In genomic region chr7:76317782-76318487, GRCh38 we compare ENCODE assay signal across 8 cellular contexts. TPM values are rescaled to one million over a fixed set of nuclear protein-coding genes. Genes with fewer than 3 reads are reported as not detected.
DNase-seq lines count a peak whose midpoint lies in the region; ATAC-seq and FAIRE-seq lines count a peak whose summit lies in the region.

No MANE protein-coding gene starts in this region.

- peak; percentile 89 for FAIRE-seq in endometrium (lab: Jason Lieb, UNC)

- peak; percentile 94 for DNase-seq in Caki2 (ENCODE audit: low read depth)
- DNase-seq in NT2/D1 (ENCODE audit: low read depth, low spot score) = peak; percentile 98
- peak; percentile 88 for DNase-seq in activated CD8-positive, alpha-beta memory T cell treated with anti-CD3 and anti-CD28 coated beads, Interleukin-2, amount 50 U/mL, for 24 hours (ENCODE audit: extremely low read depth)
- DNase-seq in midbrain (lab: John Stamatoyannopoulos, UW) = peak; percentile 99
- peak; percentile 87 to 94 for DNase-seq in stimulated activated CD8-positive, alpha-beta memory T cell treated with anti-CD3 and anti-CD28 coated beads, Interleukin-2, amount 100 ng/mL, for 1 hour (ENCODE audit: low read depth in 2 of 2)

- H3K36me3 ChIP-seq in HUES48 (ENCODE audit: control insufficient read depth, insufficient read depth, low read length) (peaks cover 3% of the 10 kb centered on the region; the same call in 1 of the 2 replicates), NT2/D1 (ENCODE audit: insufficient read depth, insufficient read length, low read length) (peaks cover 8% of the 10 kb centered on the region)

- H3K27me3 ChIP-seq in HUES48 (ENCODE audit: control insufficient read depth, insufficient read depth, low read length) = no peaks in the 10 kb centered on the region
- no peaks in the 10 kb centered on the region for H3K27me3 ChIP-seq in NT2/D1 (ENCODE audit: insufficient read depth, insufficient read length)

- H3K9ac ChIP-seq in HUES48 (ENCODE audit: low read depth, low read length) (peak overlapping the region; percentile 66), NT2/D1 (ENCODE audit: insufficient read length, low read depth) (peak overlapping the region; percentile 92)

- no peaks in the 10 kb centered on the region for H3K9me3 ChIP-seq in HUES48 (ENCODE audit: control insufficient read depth, insufficient read depth, low read length)
- H3K9me3 ChIP-seq in NT2/D1 (ENCODE audit: insufficient read depth, low read length) = no peaks in the 10 kb centered on the region

- in situ Hi-C loops in Caki2 (cut with HindIII; ENCODE audit: low pct_unique_long_range_greater_than_20kb, low sequenced_read_pairs) = no loop called here

- ATAC-seq in GM21390 (IDR thresholded peaks at IDR 0.05; ENCODE audit: unreplicated experiment) = peak; percentile 89

- peaks cover 13% of the 10 kb centered on the region for H3K4me1 ChIP-seq in HUES48 (ENCODE audit: control insufficient read depth, insufficient read depth, low read length)
- H3K4me1 ChIP-seq in NT2/D1 (ENCODE audit: insufficient read depth, insufficient read length) = peaks cover 2% of the 10 kb centered on the region

- H3K4me3 ChIP-seq in HUES48 (ENCODE audit: low read depth, low read length) (peak overlapping the region; percentile 70), NT2/D1 (ENCODE audit: insufficient read length, low read depth) (peak overlapping the region; percentile 75)

- H3K27ac ChIP-seq in HUES48 (ENCODE audit: low read depth, low read length) = peak overlapping the region; percentile 91

RNA-seq across cellular contexts. Expression of gene HSPB1, which starts 15.5 kb away (rescaled TPM):
- 173 and 177 TPM in 2 replicates for total RNA-seq in Caki2 (2014; rRNA removed; shearing (Covaris generic); ENCODE audit: low replicate concordance)

RNA-seq across cellular contexts. Expression of gene YWHAG, which starts 40.9 kb away (rescaled TPM):
- total RNA-seq in Caki2 (2014; rRNA removed; shearing (Covaris generic); ENCODE audit: low replicate concordance) = 63.4 and 73.1 TPM in 2 replicates

Comparison
In these comparisons a context has a peak if more than half of its experiments do, and no peak if none do; other contexts are left out.
1. Peak in every context shown above with its lines: DNase-seq, ATAC-seq, H3K4me3 ChIP-seq and H3K27ac ChIP-seq.